1 cellular context compared by ENCODE assay signal in genomic region chr9:123417289-123418051, GRCh38.
TF ChIP-seq lines count a peak whose summit lies in the region.

No MANE protein-coding gene starts in this region.

TF ChIP-seq in WTC11, 78 proteins besides CTCF, POLR2A, EP300 and RAD21 (continued from another document):
- TF ChIP-seq PRDM15 (CRISPR knock-in tag; IDR thresholded peaks at IDR 0.05) = no peak
- TF ChIP-seq ZNF396 (CRISPR knock-in tag; IDR thresholded peaks at IDR 0.05; ENCODE audit: borderline replicate concordance) = no peak
- TF ChIP-seq NR2C2 (CRISPR knock-in tag; IDR thresholded peaks at IDR 0.05) = no peak
- no peak for TF ChIP-seq ZBTB43 (CRISPR knock-in tag; IDR thresholded peaks at IDR 0.05)
